18 cellular contexts compared by ENCODE assay signal in the genomic region with DNA sequence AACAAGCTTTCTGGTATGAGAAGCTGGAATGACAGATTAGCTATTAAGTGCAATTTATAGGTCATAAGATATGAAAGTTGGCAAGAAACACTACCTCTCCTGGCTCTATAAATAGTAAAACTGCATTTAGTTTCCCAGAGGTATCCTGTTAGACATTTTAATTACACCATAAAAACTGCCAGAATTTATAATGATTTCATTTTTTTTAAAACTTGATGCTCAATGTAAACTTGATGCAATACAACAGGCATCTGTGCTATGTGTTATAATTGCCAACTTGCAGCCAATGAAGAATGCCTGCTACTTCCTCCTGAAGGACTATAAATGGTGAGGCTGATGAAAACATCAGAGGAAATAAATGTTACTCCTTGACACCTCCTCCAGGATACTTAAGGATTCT.
DNase-seq lines count a peak whose midpoint lies in the region; ATAC-seq and TF ChIP-seq lines count a peak whose summit lies in the region.
"Had no signal": no experiment of that assay in that cellular context is flagged by ENCODE, and none has a peak within 500 bp of the region (broad histone marks: within the 10 kb centered on the region; RNA-seq: fewer than 3 reads in every experiment).

No MANE protein-coding gene starts in this region.

- peaks cover 8% of the 10 kb centered on the region for H3K9me3 Mint-ChIP-seq in mesothelial cell of epicardium
- H3K9me3 Mint-ChIP-seq: activated T-helper 17 cell treated with anti-CD3 and anti-CD28 coated beads, Interleukin-2, amount 50 U/mL, for 72 hours; T-cell had no signal

- H3K4me3 Mint-ChIP-seq in mesothelial cell of epicardium: no peak overlapping the region
- H3K4me3 Mint-ChIP-seq: activated T-helper 17 cell treated with anti-CD3 and anti-CD28 coated beads, Interleukin-2, amount 50 U/mL, for 72 hours; T-cell had no signal

- peak; percentile 75 for TF ChIP-seq EP300 in Ishikawa (IDR thresholded peaks at IDR 0.05; ENCODE audit: borderline replicate concordance)

- TF ChIP-seq RAD21 in Ishikawa (IDR thresholded peaks at IDR 0.05; ENCODE audit: low read depth): no peak

- no peaks in the 10 kb centered on the region for H3K27me3 Mint-ChIP-seq in mesothelial cell of epicardium (ENCODE audit: low read depth)

- peaks cover 26% of the 10 kb centered on the region for H3K4me1 Mint-ChIP-seq in mesothelial cell of epicardium
- H3K4me1 Mint-ChIP-seq: activated T-helper 17 cell treated with anti-CD3 and anti-CD28 coated beads, Interleukin-2, amount 50 U/mL, for 72 hours; T-cell had no signal

- peak overlapping the region; percentile 87 for H3K27ac Mint-ChIP-seq in mesothelial cell of epicardium
- H3K27ac Mint-ChIP-seq: activated T-helper 17 cell treated with anti-CD3 and anti-CD28 coated beads, Interleukin-2, amount 50 U/mL, for 72 hours; T-cell had no signal

- DNase-seq in Caki2 (ENCODE audit: low read depth) (peak; percentile 50), choroid plexus epithelial cell (ENCODE audit: low read depth) (peak; percentile 54), mesothelial cell of epicardium (ENCODE audit: low spot score in 2 of 2, unreplicated experiment in 2 of 2) (no peak), GF-D8 (lab: John Stamatoyannopoulos, UW) (no peak), HK-2 (ENCODE audit: unreplicated experiment) (no peak), NCI-H510A treated with DMSO at 0.1 percent for 48 hours (lab: John Stamatoyannopoulos, UW) (no peak)
- DNase-seq: activated CD8-positive, alpha-beta memory T cell treated with anti-CD3 and anti-CD28 coated beads for 24 hours; amniotic stem cell; Kasumi-1; left cardiac atrium; NCI-H187; stimulated activated CD4-positive, alpha-beta T cell treated with anti-CD3 and anti-CD28 coated beads, Interleukin-1b, Interleukin-23, amount 100 ng/mL, for 48 hours; T-cell had no signal

- no peak for ATAC-seq in GM19452 (IDR thresholded peaks at IDR 0.05; ENCODE audit: unreplicated experiment)
- ATAC-seq: activated T-helper 17 cell treated with anti-CD3 and anti-CD28 coated beads, Interleukin-2, amount 50 U/mL, for 72 hours; T-cell had no signal

- H3K36me3 Mint-ChIP-seq in mesothelial cell of epicardium: peaks cover 3% of the 10 kb centered on the region
- H3K36me3 Mint-ChIP-seq: T-cell had no signal

- TF ChIP-seq CTCF in choroid plexus epithelial cell (conservative IDR thresholded peaks at IDR 0.05; ENCODE audit: low read depth, low read length): no peak
- TF ChIP-seq CTCF in mesothelial cell of epicardium (IDR thresholded peaks at IDR 0.05; ENCODE audit: unreplicated experiment): no peak

- in situ Hi-C loops in Caki2 (cut with HindIII; ENCODE audit: low pct_unique_long_range_greater_than_20kb, low sequenced_read_pairs): no loop called here

- H3K4me3 ChIP-seq in choroid plexus epithelial cell (ENCODE audit: low read depth, low read length): no peak overlapping the region
- H3K4me3 ChIP-seq: BLaER1, coronary artery had no signal

TF ChIP-seq in Ishikawa, 13 proteins besides CTCF, POLR2A, EP300 and RAD21:
- TF ChIP-seq ZBTB7A (IDR thresholded peaks at IDR 0.05; ENCODE audit: low read depth) (no peak), REST (IDR thresholded peaks at IDR 0.05; ENCODE audit: low read depth) (no peak), MAX (IDR thresholded peaks at IDR 0.05) (no peak), FOXM1 (IDR thresholded peaks at IDR 0.05; ENCODE audit: borderline replicate concordance, low read depth) (peak; percentile 78), CEBPB (IDR thresholded peaks at IDR 0.05) (peak; percentile 57), TEAD4 (IDR thresholded peaks at IDR 0.05) (peak; percentile 90), TCF12 (IDR thresholded peaks at IDR 0.05; ENCODE audit: low read depth) (peak; percentile 64; the same call in 1 of the 2 replicates), TAF1 (IDR thresholded peaks at IDR 0.05; ENCODE audit: low read depth) (no peak), NFIC (IDR thresholded peaks at IDR 0.05) (peak; percentile 90), YY1 (IDR thresholded peaks at IDR 0.05; ENCODE audit: low read depth) (no peak)

Comparison
In these comparisons a context has a peak if more than half of its experiments do, and no peak if none do; other contexts are left out.
1. DNase-seq: peak in Caki2 (single experiment) and choroid plexus epithelial cell (single experiment); none in mesothelial cell of epicardium (0 of 2), GF-D8 (single experiment), HK-2 (single experiment) and NCI-H510A treated with DMSO at 0.1 percent for 48 hours (single experiment).